8 cellular contexts compared by ENCODE assay signal in the genomic region with DNA sequence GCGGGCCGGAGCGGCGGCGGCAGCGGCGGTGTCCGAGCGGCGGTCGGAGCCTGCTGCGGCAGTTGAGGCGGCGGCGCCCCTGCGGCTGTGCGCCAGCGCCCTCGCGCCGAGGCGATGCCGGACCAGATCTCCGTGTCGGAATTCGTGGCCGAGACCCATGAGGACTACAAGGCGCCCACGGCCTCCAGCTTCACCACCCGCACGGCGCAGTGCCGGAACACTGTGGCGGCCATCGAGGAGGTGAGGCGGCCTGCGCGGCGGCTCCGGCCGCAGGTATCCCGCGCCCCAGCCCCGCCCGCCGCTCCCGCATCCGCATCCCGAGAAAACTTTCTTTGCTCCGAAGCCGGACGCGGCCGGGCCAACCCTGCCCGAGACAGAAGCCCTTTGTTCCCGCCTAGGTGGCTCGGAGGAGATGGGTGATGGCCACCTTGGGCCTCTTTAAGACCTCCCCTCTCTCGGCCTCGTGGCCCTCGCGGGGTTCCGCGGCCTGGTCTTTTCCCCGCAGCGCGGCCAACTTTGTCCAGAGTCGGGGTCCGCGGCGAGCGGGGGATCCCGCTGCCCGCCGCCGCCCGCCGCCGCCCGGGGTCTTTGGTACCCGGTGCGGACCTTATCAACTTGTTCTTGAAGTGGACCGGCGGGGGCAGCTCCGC. TPM values are rescaled to one million over a fixed set of nuclear protein-coding genes. Genes with fewer than 3 reads are reported as not detected.
DNase-seq lines count a peak whose midpoint lies in the region; ATAC-seq and TF ChIP-seq lines count a peak whose summit lies in the region.

No MANE protein-coding gene starts in this region.

- peak overlapping the region; percentile 87 for H2AFZ ChIP-seq in hepatocyte

- WGBS in hepatocyte (ENCODE audit: low lambda C conversion rate, missing lambda C conversion rate), result 1% methylated on average over 68 of the region's 84 CpGs

- no peaks in the 10 kb centered on the region for H3K9me3 ChIP-seq in hepatocyte (ENCODE audit: low read depth)

- peaks cover 23% of the 10 kb centered on the region for H4K20me1 ChIP-seq in hepatocyte (ENCODE audit: insufficient read depth, poor library complexity, severe bottlenecking)

- ATAC-seq in HG03565 (IDR thresholded peaks at IDR 0.05; ENCODE audit: unreplicated experiment), result peak; percentile 8
- ATAC-seq in activated naive CD8-positive, alpha-beta T cell treated with anti-CD3 and anti-CD28 coated beads, Interleukin-2, amount 50 U/mL, for 24 hours, result no peak

- H3K4me2 ChIP-seq in hepatocyte, result peak overlapping the region; percentile 90

- no peak for TF ChIP-seq CTCF in hepatocyte (IDR thresholded peaks at IDR 0.05; ENCODE audit: poor library complexity)

- no peaks in the 10 kb centered on the region for H3K36me3 Mint-ChIP-seq in activated naive CD8-positive, alpha-beta T cell treated with anti-CD3 and anti-CD28 coated beads, Interleukin-2, amount 50 U/mL, for 24 hours (ENCODE audit: low read depth)

- peaks cover 51% of the 10 kb centered on the region for H3K79me2 ChIP-seq in hepatocyte

- H3K9me2 ChIP-seq in hepatocyte (replicated peaks; ENCODE audit: insufficient read depth), result no peaks in the 10 kb centered on the region

- H3K27me3 ChIP-seq in hepatocyte, result no peaks in the 10 kb centered on the region

- no peak overlapping the region for H3K4me3 Mint-ChIP-seq in activated naive CD8-positive, alpha-beta T cell treated with anti-CD3 and anti-CD28 coated beads, Interleukin-2, amount 50 U/mL, for 24 hours

- H3K4me1 Mint-ChIP-seq in activated naive CD8-positive, alpha-beta T cell treated with anti-CD3 and anti-CD28 coated beads, Interleukin-2, amount 50 U/mL, for 24 hours, result peaks cover 8% of the 10 kb centered on the region

- peaks cover 48% of the 10 kb centered on the region for H3K27me3 Mint-ChIP-seq in activated naive CD8-positive, alpha-beta T cell treated with anti-CD3 and anti-CD28 coated beads, Interleukin-2, amount 50 U/mL, for 24 hours

- H3K4me1 ChIP-seq in hepatocyte (ENCODE audit: insufficient read depth), result peaks cover 19% of the 10 kb centered on the region

- no peak overlapping the region for H3K27ac Mint-ChIP-seq in activated naive CD8-positive, alpha-beta T cell treated with anti-CD3 and anti-CD28 coated beads, Interleukin-2, amount 50 U/mL, for 24 hours

- H3K4me3 ChIP-seq in hepatocyte (peak overlapping the region; percentile 87), skeletal muscle cell (ENCODE audit: low read depth, low read length) (peak overlapping the region; percentile 92)

- no peaks in the 10 kb centered on the region for H3K36me3 ChIP-seq in hepatocyte (replicated peaks; ENCODE audit: insufficient read depth, low read depth)

- peak overlapping the region; percentile 88 for H3K27ac ChIP-seq in hepatocyte

- peak; percentile 61 for DNase-seq in activated CD8-positive, alpha-beta memory T cell treated with anti-CD3 and anti-CD28 coated beads for 24 hours
- DNase-seq in activated CD8-positive, alpha-beta memory T cell treated with anti-CD3 and anti-CD28 coated beads, Interleukin-2, amount 50 U/mL, for 4 hours, result no peak
- DNase-seq in activated naive CD8-positive, alpha-beta T cell treated with anti-CD3 and anti-CD28 coated beads, Interleukin-2, amount 50 U/mL, for 24 hours, result peak; percentile 8
- DNase-seq in hepatocyte (ENCODE audit: low spot score) (no peak), skeletal muscle cell (ENCODE audit: low read depth) (no peak), SKM-1 treated with dmso at 0.1 percent for 144 hours (lab: John Stamatoyannopoulos, UW; ENCODE audit: unreplicated experiment) (no peak), cortex of kidney (lab: John Stamatoyannopoulos, UW) (no peak)

- H3K9me3 Mint-ChIP-seq in activated naive CD8-positive, alpha-beta T cell treated with anti-CD3 and anti-CD28 coated beads, Interleukin-2, amount 50 U/mL, for 24 hours, result no peaks in the 10 kb centered on the region

RNA-seq across cellular contexts. Expression of a gene that starts 0.5 kb away (rescaled TPM):
- 17.1 and 21.3 TPM in 2 replicates for total RNA-seq in hepatocyte
- 13.7 and 15.4 TPM in 2 replicates for polyA plus RNA-seq in hepatocyte

Comparison
In these comparisons a context has a peak if more than half of its experiments do, and no peak if none do; other contexts are left out.
1. DNase-seq: peak in activated CD8-positive, alpha-beta memory T cell treated with anti-CD3 and anti-CD28 coated beads for 24 hours (single experiment) and activated naive CD8-positive, alpha-beta T cell treated with anti-CD3 and anti-CD28 coated beads, Interleukin-2, amount 50 U/mL, for 24 hours (single experiment); none in activated CD8-positive, alpha-beta memory T cell treated with anti-CD3 and anti-CD28 coated beads, Interleukin-2, amount 50 U/mL, for 4 hours (single experiment), hepatocyte (single experiment), skeletal muscle cell (single experiment), SKM-1 treated with dmso at 0.1 percent for 144 hours (single experiment) and cortex of kidney (single experiment).